In the genomic region with DNA sequence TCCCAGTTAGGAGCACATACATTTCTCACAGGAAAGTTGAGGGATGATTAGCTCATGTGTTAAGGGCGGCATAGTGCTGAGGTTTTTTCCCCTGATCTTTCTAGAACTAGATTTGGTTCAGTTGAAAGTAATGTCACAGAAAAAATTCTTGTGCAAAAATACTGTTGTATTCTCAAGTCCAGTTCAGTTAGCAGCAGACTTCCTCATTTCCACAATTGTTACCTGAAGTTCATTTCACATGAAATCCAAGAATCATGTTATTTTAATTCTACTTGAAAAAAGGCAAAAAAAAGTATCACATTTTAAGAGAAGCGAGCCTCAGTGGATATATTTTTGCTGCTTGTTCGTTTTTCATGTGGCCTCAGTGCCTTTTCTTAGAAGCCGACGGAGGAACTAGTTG, we compare ENCODE assay signal across 22 cellular contexts.
DNase-seq lines count a peak whose midpoint lies in the region; ATAC-seq and TF ChIP-seq lines count a peak whose summit lies in the region.
"Had no signal": no experiment of that assay in that cellular context is flagged by ENCODE, and none has a peak within 500 bp of the region (broad histone marks: within the 10 kb centered on the region; RNA-seq: fewer than 3 reads in every experiment).

No MANE protein-coding gene starts in this region.

- H3K36me3 ChIP-seq in breast epithelium (no peaks in the 10 kb centered on the region), body of pancreas (replicated peaks in 1 of 2; ENCODE audit: insufficient read depth in 1 of 2, low read depth in 2 of 2) (no peaks in the 10 kb centered on the region), lower lobe of right lung (no peaks in the 10 kb centered on the region), thyroid gland (no peaks in the 10 kb centered on the region)

- in situ Hi-C loops in GM13977 (cut with MboI; ENCODE audit: low pct_unique_long_range_greater_than_20kb, low sequenced_read_pairs, unreplicated experiment): no loop called here

- TF ChIP-seq CTCF in MCF 10A (IDR thresholded peaks at IDR 0.05; ENCODE audit: unreplicated experiment): no peak
- TF ChIP-seq CTCF in breast epithelium (IDR thresholded peaks at IDR 0.05): no peak
- TF ChIP-seq CTCF in body of pancreas (IDR thresholded peaks at IDR 0.05): no peak
- TF ChIP-seq CTCF in lower lobe of right lung (IDR thresholded peaks at IDR 0.05): no peak
- no peak for TF ChIP-seq CTCF in thyroid gland (IDR thresholded peaks at IDR 0.05)
- TF ChIP-seq CTCF in GM13977 (IDR thresholded peaks at IDR 0.05; ENCODE audit: extremely low read depth, insufficient read depth, missing control alignments): no peak

- peaks cover 20% of the 10 kb centered on the region for H3K36me3 Mint-ChIP-seq in MCF 10A (ENCODE audit: insufficient read depth, unreplicated experiment)

- no peak overlapping the region for H3K4me3 Mint-ChIP-seq in MCF 10A (ENCODE audit: unreplicated experiment)

- BruUV-seq in MCF 10A (replicated peaks; lab: Mats Ljungman, UMichigan): no TSS peak

- no peaks in the 10 kb centered on the region for H3K4me1 ChIP-seq in breast epithelium
- H3K4me1 ChIP-seq in body of pancreas: peaks cover 50% of the 10 kb centered on the region
- peaks cover 50% of the 10 kb centered on the region for H3K4me1 ChIP-seq in lower lobe of right lung
- H3K4me1 ChIP-seq in thyroid gland: peaks cover 25 to 30% of the 10 kb centered on the region in 2 donors
- H3K4me1 ChIP-seq: SJCRH30 had no signal

- H3K27ac ChIP-seq in breast epithelium (no peak overlapping the region), body of pancreas (peak overlapping the region in 3 of 4 donors; percentile 79 to 87 (median 86)), lower lobe of right lung (peak overlapping the region; percentile 40), thyroid gland (peak overlapping the region in 2 of 3 donors; percentile 34 to 57)
- H3K27ac ChIP-seq: SJCRH30 had no signal

- TF ChIP-seq POLR2A in breast epithelium (IDR thresholded peaks at IDR 0.05) (no peak), body of pancreas (IDR thresholded peaks at IDR 0.05) (no peak), thyroid gland (IDR thresholded peaks at IDR 0.05) (no peak)

- intact Hi-C loops in MCF 10A (cut with micrococcal nuclease) (no loop called here), breast epithelium (cut with DNase I; ENCODE audit: low total_unique reads) (no loop called here), body of pancreas (cut with DNase I) (no loop called here), lower lobe of right lung (cut with DNase I) (no loop called here), thyroid gland (cut with DNase I) (no loop called here)

- POLR2A ChIA-PET in MCF 10A (lab: Yijun Ruan, JAX): no interaction called here

- H3K9me3 ChIP-seq in breast epithelium (no peaks in the 10 kb centered on the region), body of pancreas (no peaks in the 10 kb centered on the region), lower lobe of right lung (no peaks in the 10 kb centered on the region), thyroid gland (no peaks in the 10 kb centered on the region)
- H3K9me3 ChIP-seq: SJCRH30 had no signal

- no peak overlapping the region for H3K4me3 ChIP-seq in breast epithelium
- no peak overlapping the region for H3K4me3 ChIP-seq in body of pancreas
- H3K4me3 ChIP-seq in lower lobe of right lung: no peak overlapping the region
- H3K4me3 ChIP-seq in thyroid gland (replicated peaks in 1 of 3): no peak overlapping the region
- H3K4me3 ChIP-seq: SJCRH30 had no signal

- DNase-seq in MCF 10A (ENCODE audit: unreplicated experiment) (no peak), breast epithelium (ENCODE audit: low spot score in 2 of 2) (no peak), body of pancreas (no peak), lower lobe of right lung (no peak), thyroid gland (no peak), NCI-H2227 (lab: John Stamatoyannopoulos, UW; ENCODE audit: unreplicated experiment) (no peak), cerebellum (ENCODE audit: low spot score) (no peak), GM13977 (ENCODE audit: low spot score) (no peak)
- DNase-seq: HCEC 1CT; Karpas-422; MV-4-11; NCI-H1105 treated with DMSO at 0.1 percent for 48 hours; NCI-H146; NCI-H1930; NCI-H446 treated with DMSO at 0.1 percent for 48 hours; NCI-H526; NCI-H82; NK-92 treated with Interleukin-12 subunit alpha and Interleukin-12 subunit beta, amount 100 ng/mL, for 24 hours; PC-3; SJCRH30 had no signal

- H3K9me3 Mint-ChIP-seq in MCF 10A (ENCODE audit: unreplicated experiment): no peaks in the 10 kb centered on the region

- no peaks in the 10 kb centered on the region for H3K27me3 ChIP-seq in breast epithelium
- H3K27me3 ChIP-seq in body of pancreas: no peaks in the 10 kb centered on the region
- no peaks in the 10 kb centered on the region for H3K27me3 ChIP-seq in lower lobe of right lung (ENCODE audit: low read depth)
- no peaks in the 10 kb centered on the region for H3K27me3 ChIP-seq in thyroid gland
- H3K27me3 ChIP-seq: SJCRH30 had no signal

- WGBS in body of pancreas, 2 donors: 90 to 94% methylated on average over 5 of the region's 5 CpGs
- 96 to 97% methylated on average over 5 of the region's 5 CpGs for WGBS in thyroid gland, 2 donors

- ATAC-seq in body of pancreas: no peak
- no peak for ATAC-seq in lower lobe of right lung
- ATAC-seq: PC-3, Right ventricle myocardium inferior, SK-N-SH treated with all-trans-retinoic acid at 6 μM for 48 hours had no signal

- no peaks in the 10 kb centered on the region for H3K27me3 Mint-ChIP-seq in MCF 10A (ENCODE audit: insufficient read depth, unreplicated experiment)

- H3K27ac Mint-ChIP-seq in MCF 10A (ENCODE audit: low read depth, unreplicated experiment): peak overlapping the region; percentile 22

- H3K4me1 Mint-ChIP-seq in MCF 10A (ENCODE audit: insufficient read depth, unreplicated experiment): no peaks in the 10 kb centered on the region

- CTCF ChIA-PET in MCF 10A (lab: Yijun Ruan, JAX): no interaction called here

Comparison
In these comparisons a context has a peak if more than half of its experiments do, and no peak if none do; other contexts are left out.
1. H3K27ac ChIP-seq: peak in body of pancreas (3 of 4), lower lobe of right lung (single experiment) and thyroid gland (2 of 3); none in breast epithelium (0 of 2).